Comparison of ENCODE assay signal across 8 cellular contexts in the genomic region with DNA sequence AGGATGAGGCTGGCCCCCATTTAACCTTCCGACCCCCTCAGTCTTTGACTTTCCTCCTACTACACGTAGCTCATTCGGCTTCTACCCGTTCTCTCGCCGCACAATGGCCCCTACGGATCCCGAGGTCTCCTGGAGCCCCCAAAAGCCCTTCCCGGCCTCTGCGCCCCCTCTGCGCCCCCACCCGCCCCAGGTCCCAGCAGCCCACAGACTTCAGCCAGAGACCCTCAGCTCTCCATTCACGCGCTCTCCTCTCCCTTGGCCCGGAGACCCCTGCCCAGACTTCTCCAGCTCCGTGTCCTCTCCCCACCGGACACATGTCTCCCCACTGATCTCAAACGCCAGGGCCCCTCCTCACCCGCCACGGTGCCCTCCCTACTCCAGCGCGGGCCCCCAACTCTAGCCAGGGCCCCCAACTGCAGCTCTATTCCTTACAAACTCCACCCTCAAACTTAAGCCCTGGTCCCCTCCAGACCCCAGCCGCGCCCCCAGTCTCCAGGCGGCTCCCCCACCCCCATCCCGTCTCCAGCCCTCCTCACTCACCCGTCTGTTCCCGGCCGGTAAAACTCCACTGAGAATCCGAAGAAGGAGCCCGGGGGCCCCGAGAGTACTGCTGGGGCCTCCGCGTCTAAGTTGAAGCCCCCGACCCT. TPM values are rescaled to one million over a fixed set of nuclear protein-coding genes. Genes with fewer than 3 reads are reported as not detected.
DNase-seq lines count a peak whose midpoint lies in the region; ATAC-seq and TF ChIP-seq lines count a peak whose summit lies in the region.

No MANE protein-coding gene starts in this region.

- no peaks in the 10 kb centered on the region for H3K9me3 ChIP-seq in BE2C
- H3K9me3 ChIP-seq in NT2/D1 (ENCODE audit: insufficient read depth, low read length), result no peaks in the 10 kb centered on the region
- no peaks in the 10 kb centered on the region for H3K9me3 ChIP-seq in neural cell (ENCODE audit: low read length)

- no peak for TF ChIP-seq EP300 in neural cell (conservative IDR thresholded peaks at IDR 0.05; ENCODE audit: poor library complexity, severe bottlenecking)

- H3K4me2 ChIP-seq in neural cell (ENCODE audit: low read length), result no peak overlapping the region

- TF ChIP-seq CTCF in BE2C (IDR thresholded peaks at IDR 0.05; ENCODE audit: low read depth, low read length) (no peak), epithelial cell of esophagus (IDR thresholded peaks at IDR 0.05; ENCODE audit: insufficient read depth, low read depth, low read length, missing control alignments) (no peak), neural cell (IDR thresholded peaks at IDR 0.05; ENCODE audit: poor library complexity, severe bottlenecking) (no peak)

- H3K4me1 ChIP-seq in BE2C (no peaks in the 10 kb centered on the region), NT2/D1 (ENCODE audit: insufficient read depth, insufficient read length) (peaks cover 19% of the 10 kb centered on the region)

- TF ChIP-seq RAD21 in neural cell (conservative IDR thresholded peaks at IDR 0.05), result no peak

- H3K79me2 ChIP-seq in neural cell (replicated peaks; ENCODE audit: insufficient read depth, low read length), result no peaks in the 10 kb centered on the region

- H3K9me2 ChIP-seq in neural cell (ENCODE audit: insufficient read depth, low read length), result no peaks in the 10 kb centered on the region

- DNase-seq in BE2C (no peak), NT2/D1 (ENCODE audit: low read depth, low spot score) (no peak), epithelial cell of esophagus (ENCODE audit: low read depth) (no peak), NCI-H526 (lab: John Stamatoyannopoulos, UW) (no peak), NCI-H1105 treated with DMSO at 0.1 percent for 48 hours (lab: John Stamatoyannopoulos, UW) (no peak)

- ATAC-seq in HG02588 (IDR thresholded peaks at IDR 0.05; ENCODE audit: unreplicated experiment) (no peak), HG03469 (IDR thresholded peaks at IDR 0.05; ENCODE audit: unreplicated experiment) (no peak)

- H3K9ac ChIP-seq in NT2/D1 (ENCODE audit: insufficient read length, low read depth), result peak overlapping the region; percentile 85
- no peak overlapping the region for H3K9ac ChIP-seq in neural cell (ENCODE audit: low read length)

- no peak overlapping the region for H3K27ac ChIP-seq in neural cell (ENCODE audit: low read length)

- H3K36me3 ChIP-seq in BE2C, result no peaks in the 10 kb centered on the region
- peaks cover 24% of the 10 kb centered on the region for H3K36me3 ChIP-seq in NT2/D1 (ENCODE audit: insufficient read depth, insufficient read length, low read length)
- H3K36me3 ChIP-seq in neural cell (ENCODE audit: insufficient read depth, low read length), result no peaks in the 10 kb centered on the region

- H2AFZ ChIP-seq in neural cell (ENCODE audit: low read depth, low read length), result no peak overlapping the region

- H3F3A ChIP-seq in neural cell (ENCODE audit: insufficient read depth, low read length, poor library complexity, severe bottlenecking), result no peaks in the 10 kb centered on the region

- no peaks in the 10 kb centered on the region for H4K20me1 ChIP-seq in neural cell (ENCODE audit: insufficient read depth)

- peak overlapping the region; percentile 8 for H3K4me3 ChIP-seq in BE2C (ENCODE audit: low read depth, low read length)
- peak overlapping the region; percentile 70 for H3K4me3 ChIP-seq in NT2/D1 (ENCODE audit: insufficient read length, low read depth)
- H3K4me3 ChIP-seq in epithelial cell of esophagus (ENCODE audit: low read length), result peak overlapping the region; percentile 72
- H3K4me3 ChIP-seq in neural cell (ENCODE audit: low read length), result peak overlapping the region; percentile 54

- H3K27me3 ChIP-seq in BE2C (peaks cover 69% of the 10 kb centered on the region), NT2/D1 (ENCODE audit: insufficient read depth, insufficient read length) (peaks cover 2% of the 10 kb centered on the region), neural cell (ENCODE audit: insufficient read depth, low read depth, low read length) (peaks cover 31% of the 10 kb centered on the region)

TF ChIP-seq in neural cell, 6 proteins besides CTCF, POLR2A, EP300 and RAD21:
- TF ChIP-seq POLR2AphosphoS5 (IDR thresholded peaks at IDR 0.05) (no peak), TAF1 (IDR thresholded peaks at IDR 0.05; ENCODE audit: low read depth) (no peak), SMC3 (conservative IDR thresholded peaks at IDR 0.05; ENCODE audit: poor library complexity) (no peak), EZH2 (IDR thresholded peaks at IDR 0.05; ENCODE audit: borderline replicate concordance, insufficient read depth, low read length, poor library complexity, severe bottlenecking) (no peak), MXI1 (conservative IDR thresholded peaks at IDR 0.05; ENCODE audit: poor library complexity, severe bottlenecking) (no peak)
- TF ChIP-seq, protein P1, sequence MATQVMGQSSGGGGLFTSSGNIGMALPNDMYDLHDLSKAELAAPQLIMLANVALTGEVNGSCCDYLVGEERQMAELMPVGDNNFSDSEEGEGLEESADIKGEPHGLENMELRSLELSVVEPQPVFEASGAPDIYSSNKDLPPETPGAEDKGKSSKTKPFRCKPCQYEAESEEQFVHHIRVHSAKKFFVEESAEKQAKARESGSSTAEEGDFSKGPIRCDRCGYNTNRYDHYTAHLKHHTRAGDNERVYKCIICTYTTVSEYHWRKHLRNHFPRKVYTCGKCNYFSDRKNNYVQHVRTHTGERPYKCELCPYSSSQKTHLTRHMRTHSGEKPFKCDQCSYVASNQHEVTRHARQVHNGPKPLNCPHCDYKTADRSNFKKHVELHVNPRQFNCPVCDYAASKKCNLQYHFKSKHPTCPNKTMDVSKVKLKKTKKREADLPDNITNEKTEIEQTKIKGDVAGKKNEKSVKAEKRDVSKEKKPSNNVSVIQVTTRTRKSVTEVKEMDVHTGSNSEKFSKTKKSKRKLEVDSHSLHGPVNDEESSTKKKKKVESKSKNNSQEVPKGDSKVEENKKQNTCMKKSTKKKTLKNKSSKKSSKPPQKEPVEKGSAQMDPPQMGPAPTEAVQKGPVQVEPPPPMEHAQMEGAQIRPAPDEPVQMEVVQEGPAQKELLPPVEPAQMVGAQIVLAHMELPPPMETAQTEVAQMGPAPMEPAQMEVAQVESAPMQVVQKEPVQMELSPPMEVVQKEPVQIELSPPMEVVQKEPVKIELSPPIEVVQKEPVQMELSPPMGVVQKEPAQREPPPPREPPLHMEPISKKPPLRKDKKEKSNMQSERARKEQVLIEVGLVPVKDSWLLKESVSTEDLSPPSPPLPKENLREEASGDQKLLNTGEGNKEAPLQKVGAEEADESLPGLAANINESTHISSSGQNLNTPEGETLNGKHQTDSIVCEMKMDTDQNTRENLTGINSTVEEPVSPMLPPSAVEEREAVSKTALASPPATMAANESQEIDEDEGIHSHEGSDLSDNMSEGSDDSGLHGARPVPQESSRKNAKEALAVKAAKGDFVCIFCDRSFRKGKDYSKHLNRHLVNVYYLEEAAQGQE (IDR thresholded peaks at IDR 0.05; ENCODE audit: borderline replicate concordance), result no peak

RNA-seq across cellular contexts. Expression of a gene that starts 0.5 kb away (rescaled TPM):
- 48.7 TPM for polyA plus RNA-seq in BE2C (2012; ENCODE audit: insufficient read depth, insufficient read length, low read depth)
- polyA plus RNA-seq in neural cell, result not detected in 2 replicates
- not detected in 2 replicates for polyA minus RNA-seq in neural cell

RNA-seq across cellular contexts. Expression of a gene that starts 34.0 kb away (rescaled TPM):
- 25.0 TPM for polyA plus RNA-seq in BE2C (2012; ENCODE audit: insufficient read depth, insufficient read length, low read depth)
- 0.46 TPM in 1 of 2 replicates, not detected in the other for polyA plus RNA-seq in neural cell
- 1.5 TPM in 1 of 2 replicates, not detected in the other for polyA minus RNA-seq in neural cell

RNA-seq across cellular contexts. Expression of a gene that starts 54.3 kb away (rescaled TPM):
- polyA plus RNA-seq in BE2C (2012; ENCODE audit: insufficient read depth, insufficient read length, low read depth), result not detected
- not detected in 2 replicates for polyA plus RNA-seq in neural cell
- not detected in 2 replicates for polyA minus RNA-seq in neural cell

RNA-seq across cellular contexts. Expression of a gene that starts 54.8 kb away (rescaled TPM):
- 1.1 TPM for polyA plus RNA-seq in BE2C (2012; ENCODE audit: insufficient read depth, insufficient read length, low read depth)
- not detected in 2 replicates for polyA plus RNA-seq in neural cell
- polyA minus RNA-seq in neural cell, result not detected in 2 replicates

Comparison
In these comparisons a context has a peak if more than half of its experiments do, and no peak if none do; other contexts are left out.
1. H3K4me3 ChIP-seq: peak in every context shown above with its lines; median percentile 72 in epithelial cell of esophagus; 70 in NT2/D1; 54 in neural cell; 8 in BE2C.